Comparison of ENCODE assay signal across 18 cellular contexts in the genomic region with DNA sequence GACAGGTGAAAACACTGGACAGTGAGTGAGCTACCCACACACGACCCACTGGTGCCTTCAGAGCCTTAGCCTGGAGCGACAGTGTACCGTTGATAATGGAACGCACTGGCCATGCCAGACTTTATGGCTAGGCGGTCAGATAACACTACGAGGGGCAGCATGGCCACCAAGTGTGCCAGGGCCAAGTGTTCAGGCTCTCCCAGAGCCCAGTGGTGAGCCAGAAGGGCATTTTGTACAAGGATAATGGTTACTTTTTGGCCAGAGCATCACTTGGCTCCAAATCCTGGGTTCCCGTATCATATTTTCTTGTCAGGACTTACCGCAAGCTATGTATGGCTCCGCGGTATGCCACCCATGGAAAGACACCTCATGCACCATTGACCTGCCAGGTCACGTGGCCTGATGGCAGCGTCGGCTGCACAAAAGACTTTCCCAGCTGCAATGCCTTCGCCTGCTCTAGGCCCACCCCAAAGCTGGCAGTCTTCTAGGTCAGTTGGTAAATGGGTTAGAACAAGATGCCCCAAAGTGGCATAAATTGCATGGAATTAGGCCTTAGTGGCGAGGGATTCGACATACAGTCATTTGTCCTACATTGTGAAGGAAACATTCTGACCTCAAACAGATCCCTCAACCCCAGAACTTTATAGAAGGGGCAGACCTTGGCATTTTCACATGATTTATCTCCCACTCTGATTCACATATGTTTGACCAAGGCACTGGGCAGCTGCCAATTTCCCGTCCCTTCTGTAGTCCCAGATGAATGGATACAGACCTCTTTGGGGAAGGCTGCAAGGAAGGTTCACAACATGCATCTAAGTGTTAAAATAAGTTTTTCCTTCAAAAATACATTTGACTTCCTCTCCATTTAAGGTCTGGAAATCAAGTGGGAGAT. TPM values are rescaled to one million over a fixed set of nuclear protein-coding genes. Genes with fewer than 3 reads are reported as not detected.
A peak's percentile ranks its signal among the peaks of the same experiment; 100 is the strongest.
DNase-seq lines count a peak whose midpoint lies in the region; ATAC-seq and TF ChIP-seq lines count a peak whose summit lies in the region.
"Had no signal": no experiment of that assay in that cellular context is flagged by ENCODE, and none has a peak within 500 bp of the region (broad histone marks: within the 10 kb centered on the region; RNA-seq: fewer than 3 reads in every experiment).

No MANE protein-coding gene starts in this region.

- no peaks in the 10 kb centered on the region for H3K27me3 ChIP-seq in heart right ventricle
- H3K27me3 ChIP-seq in gastrocnemius medialis = no peaks in the 10 kb centered on the region
- H3K27me3 ChIP-seq: BE2C had no signal

- in situ Hi-C loops in gastrocnemius medialis (cut with MboI; ENCODE audit: low sequenced_read_pairs in 4 of 4) = loop anchor here in 1 of 4 donors (10.0 kb wide), 1 partner anchor 53 kb away; no protein-coding TSS in a partner anchor

- peak; percentile 11 to 19 for TF ChIP-seq POLR2A in gastrocnemius medialis (IDR thresholded peaks at IDR 0.05)

- H3K36me3 ChIP-seq in heart right ventricle (peaks cover 0 to 37% (median 21%) of the 10 kb centered on the region in 9 donors), gastrocnemius medialis (peaks cover 0 to 28% of the 10 kb centered on the region in 2 donors)
- H3K36me3 ChIP-seq: BE2C had no signal

- TF ChIP-seq CTCF in heart right ventricle (IDR thresholded peaks at IDR 0.05) = no peak
- no peak for TF ChIP-seq CTCF in gastrocnemius medialis (IDR thresholded peaks at IDR 0.05 in 4 of 5, conservative IDR thresholded peaks at IDR 0.05 in 1 of 5)

- DNase-seq in M059J (ENCODE audit: low read depth) (peak; percentile 21), amniotic epithelial cell (ENCODE audit: low read depth) (peak; percentile 61), heart right ventricle (no peak), gastrocnemius medialis (peak; percentile 64 to 75), hepatic stellate cell (ENCODE audit: low spot score) (no peak), DMS53 treated with DMSO at 0.1 percent for 48 hours (lab: John Stamatoyannopoulos, UW; ENCODE audit: unreplicated experiment) (no peak), A172 (ENCODE audit: low spot score) (no peak)
- DNase-seq: BE2C; CD4-positive, alpha-beta memory T cell; GOT3; NCI-H1048; NCI-H146; NCI-H2081 treated with DMSO at 0.1 percent for 48 hours; NCI-H524 treated with DMSO at 0.1 percent for 48 hours; NK-92 treated with Interleukin-12 subunit alpha and Interleukin-12 subunit beta, amount 100 ng/mL, for 24 hours; OCI-M1 had no signal

- no peaks in the 10 kb centered on the region for H3K9me3 ChIP-seq in heart right ventricle
- no peaks in the 10 kb centered on the region for H3K9me3 ChIP-seq in gastrocnemius medialis
- H3K9me3 ChIP-seq: BE2C had no signal

- ATAC-seq in heart right ventricle (peak in 6 of 8 donors; percentile 15 to 36 (median 18)), gastrocnemius medialis (peak; percentile 35 to 58)

- intact Hi-C loops in heart right ventricle (cut with DNase I) = loop anchor here in 1 of 10 donors (2.0 kb wide), 1 partner anchor 55 kb away; no protein-coding TSS in a partner anchor
- intact Hi-C loops in gastrocnemius medialis (cut with DNase I; ENCODE audit: low total_unique reads) = loop anchor here (1.0 kb wide), 1 partner anchor 13 kb away; no protein-coding TSS in a partner anchor

- WGBS in heart right ventricle, 2 donors = 79 to 84% methylated on average over 17 of the region's 17 CpGs

- peak overlapping the region in 1 of 10 donors; percentile 31 for H3K27ac ChIP-seq in heart right ventricle
- H3K27ac ChIP-seq in gastrocnemius medialis = peak overlapping the region; percentile 60 to 79 (median 76)
- H3K27ac ChIP-seq: HL-60 had no signal

- H3K4me3 ChIP-seq in heart right ventricle = no peak overlapping the region
- no peak overlapping the region for H3K4me3 ChIP-seq in gastrocnemius medialis

- H3K4me1 ChIP-seq in heart right ventricle = peaks cover 0 to 17% (median 3%) of the 10 kb centered on the region in 9 donors
- peaks cover 23 to 42% of the 10 kb centered on the region in 2 donors for H3K4me1 ChIP-seq in gastrocnemius medialis

RNA-seq across cellular contexts. Expression of a gene that starts 12.2 kb away (rescaled TPM):
- total RNA-seq in M059J (2014; rRNA removed; shearing (Covaris generic)) = not detected in 2 replicates
- total RNA-seq in heart right ventricle (1 to 10 TPM in 8 of 10 donors, under 1 TPM in 2; 0.26 to 2.2 (median 1.6) TPM), gastrocnemius medialis (under 1 TPM in 1 of 4 donors, not detected in 3; 0.47 TPM)
- 1 to 10 TPM in 1 of 2 donors, under 1 TPM in 1; 0.07 to 1.3 TPM for polyA plus RNA-seq in heart right ventricle
- total RNA-seq in A172 (2014; rRNA removed; shearing (Covaris generic)) = not detected in 2 replicates
- total RNA-seq: CD4-positive, alpha-beta memory T cell had no signal
- polyA plus RNA-seq: AG04450; CD4-positive, alpha-beta memory T cell had no signal

RNA-seq across cellular contexts. Expression of a gene that starts 55.1 kb away (rescaled TPM):
- 0.25 and 1.0 TPM in 2 replicates for total RNA-seq in M059J (2014; rRNA removed; shearing (Covaris generic))
- 100 to 1,000 TPM; 112 to 268 (median 191) TPM for total RNA-seq in heart right ventricle
- 100 to 1,000 TPM in 1 of 2 donors, 10 to 100 TPM in 1; 35.1 to 110 TPM for polyA plus RNA-seq in heart right ventricle
- 100 to 1,000 TPM; 131 to 406 (median 305) TPM for total RNA-seq in gastrocnemius medialis
- 0.10 and 0.12 TPM in 2 replicates for total RNA-seq in A172 (2014; rRNA removed; shearing (Covaris generic))

Comparison
In these comparisons a context has a peak if more than half of its experiments do, and no peak if none do; other contexts are left out.
1. DNase-seq: peak in M059J (single experiment), amniotic epithelial cell (single experiment) and gastrocnemius medialis (2 of 2); none in heart right ventricle (0 of 2), hepatic stellate cell (single experiment), DMS53 treated with DMSO at 0.1 percent for 48 hours (single experiment) and A172 (single experiment).
2. RNA of a gene that starts 55.1 kb away (total RNA-seq): 131 to 406 TPM in gastrocnemius medialis and 112 to 268 TPM in heart right ventricle; 0.25 to 1.0 TPM in M059J and 0.10 to 0.12 TPM in A172; every median in the first group is over 10 times any median in the second.